ENCODE assay signal across 15 cellular contexts in genomic region chr11:12695221-12695794, GRCh38. TPM values are rescaled to one million over a fixed set of nuclear protein-coding genes. Genes with fewer than 3 reads are reported as not detected.
DNase-seq lines count a peak whose midpoint lies in the region; ATAC-seq and TF ChIP-seq lines count a peak whose summit lies in the region.
"Had no signal": no experiment of that assay in that cellular context is flagged by ENCODE, and none has a peak within 500 bp of the region (broad histone marks: within the 10 kb centered on the region; RNA-seq: fewer than 3 reads in every experiment).

No MANE protein-coding gene starts in this region.

- H3K9me3 ChIP-seq in GM23248 (ENCODE audit: low read depth) (no peaks in the 10 kb centered on the region), ascending aorta (no peaks in the 10 kb centered on the region), left lung (no peaks in the 10 kb centered on the region), skeletal muscle tissue (ENCODE audit: control insufficient read depth in 3 of 3, low read length in 3 of 3) (no peaks in the 10 kb centered on the region)

- in situ Hi-C loops in GM23248 (cut with MboI) = no loop called here

- H3K9me2 ChIP-seq in GM23248 (ENCODE audit: insufficient read depth) = no peaks in the 10 kb centered on the region

- H3K4me1 ChIP-seq in GM23248 (ENCODE audit: insufficient read depth) = peaks cover 65% of the 10 kb centered on the region
- peaks cover 9 to 39% of the 10 kb centered on the region in 2 donors for H3K4me1 ChIP-seq in ascending aorta
- H3K4me1 ChIP-seq in left lung = peaks cover 29 to 34% of the 10 kb centered on the region in 2 donors
- H3K4me1 ChIP-seq in skeletal muscle tissue (ENCODE audit: control insufficient read depth in 3 of 3, insufficient read depth in 3 of 3, low read length in 3 of 3) = peaks cover 66 to 77% (median 68%) of the 10 kb centered on the region in 3 donors

- ATAC-seq in left lung (no peak), GM21390 (IDR thresholded peaks at IDR 0.05; ENCODE audit: unreplicated experiment) (no peak)
- ATAC-seq: activated CD8-positive, alpha-beta memory T cell treated with anti-CD3 and anti-CD28 coated beads, Interleukin-2, amount 10 ng/mL, durations not matched to agents 7 days and 5 days had no signal

- H3K27me3 ChIP-seq in GM23248 (replicated peaks; ENCODE audit: insufficient read depth) (no peaks in the 10 kb centered on the region), ascending aorta (no peaks in the 10 kb centered on the region), left lung (peaks cover 0 to 38% of the 10 kb centered on the region in 2 donors), skeletal muscle tissue (ENCODE audit: control insufficient read depth in 3 of 3, insufficient read depth in 3 of 3, low read length in 3 of 3) (no peaks in the 10 kb centered on the region)

- no peak overlapping the region for H2AFZ ChIP-seq in GM23248

- intact Hi-C loops in ascending aorta (cut with DNase I) (no loop called here), left lung (cut with DNase I) (no loop called here)

- DNase-seq in GM23248 (no peak), ascending aorta (ENCODE audit: low spot score in 2 of 2) (no peak), left lung (no peak), SIG-M5 (lab: John Stamatoyannopoulos, UW) (no peak), NCI-H1105 (lab: John Stamatoyannopoulos, UW) (no peak)
- DNase-seq in activated CD8-positive, alpha-beta memory T cell treated with anti-CD3 and anti-CD28 coated beads, Interleukin-2, amount 50 U/mL, for 4 hours = no peak
- DNase-seq: activated CD8-positive, alpha-beta memory T cell treated with anti-CD3 and anti-CD28 coated beads, Interleukin-2, amount 10 ng/mL, durations not matched to agents 7 days and 5 days; AML-193; DND-41; effector CD4-positive, alpha-beta T cell; H7; hippocampal formation; NCI-H345 had no signal

- TF ChIP-seq CTCF in ascending aorta (IDR thresholded peaks at IDR 0.05) = no peak
- TF ChIP-seq CTCF in left lung (IDR thresholded peaks at IDR 0.05) = no peak

- H3K4me3 ChIP-seq in GM23248 = peak overlapping the region; percentile 61; the same call in 1 of the 2 replicates
- H3K4me3 ChIP-seq in ascending aorta = no peak overlapping the region
- no peak overlapping the region for H3K4me3 ChIP-seq in left lung
- no peak overlapping the region for H3K4me3 ChIP-seq in skeletal muscle tissue (ENCODE audit: low read length in 3 of 3)

- H3K27ac ChIP-seq in GM23248 = peak overlapping the region; percentile 94
- H3K27ac ChIP-seq in ascending aorta = peak overlapping the region; percentile 93 to 94
- peak overlapping the region; percentile 81 to 85 for H3K27ac ChIP-seq in left lung
- peak overlapping the region; percentile 98 for H3K27ac ChIP-seq in skeletal muscle tissue (ENCODE audit: low read depth, low read length)

- peak overlapping the region; percentile 88 for H3K4me2 ChIP-seq in GM23248 (ENCODE audit: unreplicated experiment)

- H3K79me2 ChIP-seq in GM23248 (ENCODE audit: insufficient read depth) = peaks cover 95% of the 10 kb centered on the region

- peaks cover 18% of the 10 kb centered on the region; the same call in 1 of the 2 replicates for H4K20me1 ChIP-seq in GM23248 (ENCODE audit: insufficient read depth)

- WGBS in GM23248 (ENCODE audit: low coverage in 1 of 2, low lambda C conversion rate in 2 of 2, missing lambda C conversion rate in 2 of 2), 2 experiments = 79 to 83% methylated on average over 2 of the region's 2 CpGs

- H3K9ac ChIP-seq in GM23248 (peak overlapping the region; percentile 79), skeletal muscle tissue (ENCODE audit: low read depth in 1 of 3, low read length in 3 of 3) (peak overlapping the region; percentile 82 to 88 (median 83))

- peaks cover 69% of the 10 kb centered on the region for H3F3A ChIP-seq in GM23248 (ENCODE audit: insufficient read depth)

- H3K36me3 ChIP-seq in GM23248 (ENCODE audit: low read depth) (no peaks in the 10 kb centered on the region), ascending aorta (no peaks in the 10 kb centered on the region), left lung (no peaks in the 10 kb centered on the region), skeletal muscle tissue (ENCODE audit: control insufficient read depth in 3 of 3, insufficient read depth in 3 of 3, low read length in 3 of 3) (no peaks in the 10 kb centered on the region)

RNA-seq across cellular contexts. Expression of gene TEAD1, which starts 21.1 kb away (rescaled TPM):
- total RNA-seq in GM23248 (2014; rRNA removed; shearing (Covaris generic)) = 144 and 159 TPM in 2 replicates
- polyA plus RNA-seq in GM23248 (2016; fragmentation: Nextera tagmentation; extraction: Ambion mirVana) = 52.3 and 52.4 TPM in 2 replicates
- 112 TPM for total RNA-seq in ascending aorta
- total RNA-seq in left lung = 10 to 100 TPM; 58.1 to 87.3 TPM
- total RNA-seq in skeletal muscle tissue = 55.3 TPM
